13 cellular contexts compared by ENCODE assay signal in the genomic region with DNA sequence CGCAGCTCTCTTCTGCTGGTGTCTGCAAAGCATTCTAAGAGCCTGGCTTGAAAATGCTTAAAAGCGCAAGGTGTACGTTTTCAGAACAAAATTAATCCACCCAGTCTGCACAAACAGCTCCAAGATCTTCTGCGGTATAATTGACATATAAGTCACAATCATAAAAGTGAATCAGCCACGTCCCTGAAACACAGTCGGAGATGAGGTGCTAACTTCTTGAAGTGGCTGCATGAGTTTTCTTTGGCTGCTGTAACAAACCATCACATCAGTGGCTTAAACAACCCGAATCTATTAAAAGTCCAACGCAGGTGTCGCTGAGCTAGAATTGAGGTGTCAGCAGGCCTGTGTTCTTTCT. TPM values are rescaled to one million over a fixed set of nuclear protein-coding genes. Genes with fewer than 3 reads are reported as not detected.
A peak's percentile ranks its signal among the peaks of the same experiment; 100 is the strongest.
DNase-seq lines count a peak whose midpoint lies in the region; ATAC-seq and TF ChIP-seq lines count a peak whose summit lies in the region.
"Had no signal": no experiment of that assay in that cellular context is flagged by ENCODE, and none has a peak within 500 bp of the region (broad histone marks: within the 10 kb centered on the region; RNA-seq: fewer than 3 reads in every experiment).

No MANE protein-coding gene starts in this region.

- peaks cover 9% of the 10 kb centered on the region for H3K9me3 Mint-ChIP-seq in T-helper 1 cell treated with Interleukin-12 subunit alpha and Interleukin-12 subunit beta and Interleukin-4 antibody, amounts not matched to agents 30 μg/mL and 1 μg/mL, for 36 hours
- H3K9me3 Mint-ChIP-seq in Calu3 (ENCODE audit: low read depth, unreplicated experiment) = no peaks in the 10 kb centered on the region
- H3K9me3 Mint-ChIP-seq in activated T-helper 1 cell treated with anti-CD3 and anti-CD28 coated beads, Interleukin-12 subunit alpha, Interleukin-12 subunit beta, Interleukin-2, Interleukin-4 antibody, amounts not matched to agents 30 ng/mL and 10 ng/mL and 1 ng/mL, durations not matched to agents 14 hours and 24 hours and 36 hours = peaks cover 8% of the 10 kb centered on the region
- no peaks in the 10 kb centered on the region for H3K9me3 Mint-ChIP-seq in natural killer cell treated with Interleukin-12 subunit alpha and Interleukin-12 subunit beta and Interleukin-15 and Interleukin-18, amount 100 ng/mL, for 72 hours
- no peaks in the 10 kb centered on the region for H3K9me3 Mint-ChIP-seq in stimulated activated memory B cell treated with anti-CD40 and anti-IgM and Interleukin-4, amounts not matched to agents 10 μg/mL and 1 μg/mL and 100 μg/mL, for 72 hours

- peak overlapping the region; percentile 89 for H3K4me3 Mint-ChIP-seq in T-helper 1 cell treated with Interleukin-12 subunit alpha and Interleukin-12 subunit beta and Interleukin-4 antibody, amounts not matched to agents 30 μg/mL and 1 μg/mL, for 36 hours
- peak overlapping the region; percentile 50 for H3K4me3 Mint-ChIP-seq in Calu3 (ENCODE audit: low read depth, unreplicated experiment)
- peak overlapping the region; percentile 82 for H3K4me3 Mint-ChIP-seq in activated T-helper 1 cell treated with anti-CD3 and anti-CD28 coated beads, Interleukin-12 subunit alpha, Interleukin-12 subunit beta, Interleukin-2, Interleukin-4 antibody, amounts not matched to agents 30 ng/mL and 10 ng/mL and 1 ng/mL, durations not matched to agents 14 hours and 24 hours and 36 hours
- H3K4me3 Mint-ChIP-seq in natural killer cell treated with Interleukin-12 subunit alpha and Interleukin-12 subunit beta and Interleukin-15 and Interleukin-18, amount 100 ng/mL, for 72 hours = peak overlapping the region; percentile 55
- no peak overlapping the region for H3K4me3 Mint-ChIP-seq in stimulated activated memory B cell treated with anti-CD40 and anti-IgM and Interleukin-4, amounts not matched to agents 10 μg/mL and 1 μg/mL and 100 μg/mL, for 72 hours

- H3K36me3 Mint-ChIP-seq in T-helper 1 cell treated with Interleukin-12 subunit alpha and Interleukin-12 subunit beta and Interleukin-4 antibody, amounts not matched to agents 30 μg/mL and 1 μg/mL, for 36 hours (ENCODE audit: low read depth) = peaks cover 13% of the 10 kb centered on the region
- no peaks in the 10 kb centered on the region for H3K36me3 Mint-ChIP-seq in Calu3 (ENCODE audit: insufficient read depth, unreplicated experiment)
- peaks cover 6% of the 10 kb centered on the region for H3K36me3 Mint-ChIP-seq in activated T-helper 1 cell treated with anti-CD3 and anti-CD28 coated beads, Interleukin-12 subunit alpha, Interleukin-12 subunit beta, Interleukin-2, Interleukin-4 antibody, amounts not matched to agents 30 ng/mL and 10 ng/mL and 1 ng/mL, durations not matched to agents 14 hours and 24 hours and 36 hours (ENCODE audit: low read depth)
- no peaks in the 10 kb centered on the region for H3K36me3 Mint-ChIP-seq in natural killer cell treated with Interleukin-12 subunit alpha and Interleukin-12 subunit beta and Interleukin-15 and Interleukin-18, amount 100 ng/mL, for 72 hours
- no peaks in the 10 kb centered on the region for H3K36me3 Mint-ChIP-seq in stimulated activated memory B cell treated with anti-CD40 and anti-IgM and Interleukin-4, amounts not matched to agents 10 μg/mL and 1 μg/mL and 100 μg/mL, for 72 hours

- no peak for TF ChIP-seq CTCF in Calu3 (IDR thresholded peaks at IDR 0.05; ENCODE audit: unreplicated experiment)

- CTCF ChIA-PET in Calu3 (lab: Charles Lee) = no interaction called here

- H3K27me3 Mint-ChIP-seq in T-helper 1 cell treated with Interleukin-12 subunit alpha and Interleukin-12 subunit beta and Interleukin-4 antibody, amounts not matched to agents 30 μg/mL and 1 μg/mL, for 36 hours (ENCODE audit: low read depth) = no peaks in the 10 kb centered on the region
- H3K27me3 Mint-ChIP-seq in Calu3 (ENCODE audit: unreplicated experiment) = no peaks in the 10 kb centered on the region
- H3K27me3 Mint-ChIP-seq in activated T-helper 1 cell treated with anti-CD3 and anti-CD28 coated beads, Interleukin-12 subunit alpha, Interleukin-12 subunit beta, Interleukin-2, Interleukin-4 antibody, amounts not matched to agents 30 ng/mL and 10 ng/mL and 1 ng/mL, durations not matched to agents 14 hours and 24 hours and 36 hours (ENCODE audit: insufficient read depth) = no peaks in the 10 kb centered on the region
- H3K27me3 Mint-ChIP-seq in natural killer cell treated with Interleukin-12 subunit alpha and Interleukin-12 subunit beta and Interleukin-15 and Interleukin-18, amount 100 ng/mL, for 72 hours = no peaks in the 10 kb centered on the region
- H3K27me3 Mint-ChIP-seq in stimulated activated memory B cell treated with anti-CD40 and anti-IgM and Interleukin-4, amounts not matched to agents 10 μg/mL and 1 μg/mL and 100 μg/mL, for 72 hours = no peaks in the 10 kb centered on the region

- DNase-seq in T-helper 1 cell = no peak
- DNase-seq in Calu3 = no peak
- no peak for DNase-seq in activated T-helper 1 cell treated with anti-CD3 and anti-CD28 coated beads, Interleukin-12 subunit alpha, Interleukin-12 subunit beta, Interleukin-2, Interleukin-4 antibody, amounts not matched to agents 30 ng/mL and 10 ng/mL and 1 ng/mL, durations not matched to agents 14 hours and 24 hours and 36 hours (ENCODE audit: low spot score)
- DNase-seq in natural killer cell treated with Interleukin-12 subunit alpha and Interleukin-12 subunit beta and Interleukin-15 and Interleukin-18, amount 100 ng/mL, for 72 hours (ENCODE audit: low spot score) = no peak
- DNase-seq in stimulated activated naive CD4-positive, alpha-beta T cell treated with Interleukin-2 at 50 U/mL for 16 hours (lab: John Stamatoyannopoulos, UW) = no peak
- no peak for DNase-seq in cerebellum (ENCODE audit: low spot score)
- DNase-seq: erythroblast, GDM1, sigmoid colon, trophoblast cell had no signal

- H3K4me1 Mint-ChIP-seq in T-helper 1 cell treated with Interleukin-12 subunit alpha and Interleukin-12 subunit beta and Interleukin-4 antibody, amounts not matched to agents 30 μg/mL and 1 μg/mL, for 36 hours (ENCODE audit: low read depth) = peaks cover 55% of the 10 kb centered on the region
- peaks cover 31% of the 10 kb centered on the region for H3K4me1 Mint-ChIP-seq in Calu3 (ENCODE audit: low read depth, unreplicated experiment)
- peaks cover 77% of the 10 kb centered on the region for H3K4me1 Mint-ChIP-seq in activated T-helper 1 cell treated with anti-CD3 and anti-CD28 coated beads, Interleukin-12 subunit alpha, Interleukin-12 subunit beta, Interleukin-2, Interleukin-4 antibody, amounts not matched to agents 30 ng/mL and 10 ng/mL and 1 ng/mL, durations not matched to agents 14 hours and 24 hours and 36 hours (ENCODE audit: low read depth)
- H3K4me1 Mint-ChIP-seq in natural killer cell treated with Interleukin-12 subunit alpha and Interleukin-12 subunit beta and Interleukin-15 and Interleukin-18, amount 100 ng/mL, for 72 hours (ENCODE audit: low read depth in 2 of 2) = peaks cover 56 to 58% of the 10 kb centered on the region in 2 donors
- peaks cover 11% of the 10 kb centered on the region for H3K4me1 Mint-ChIP-seq in stimulated activated memory B cell treated with anti-CD40 and anti-IgM and Interleukin-4, amounts not matched to agents 10 μg/mL and 1 μg/mL and 100 μg/mL, for 72 hours

- BruUV-seq in Calu3 (replicated peaks; lab: Mats Ljungman, UMichigan) = no TSS peak

- no peak for ATAC-seq in natural killer cell treated with Interleukin-12 subunit alpha and Interleukin-12 subunit beta and Interleukin-15 and Interleukin-18, amount 100 ng/mL, for 72 hours
- no peak for ATAC-seq in stimulated activated memory B cell treated with anti-CD40 and anti-IgM and Interleukin-4, amounts not matched to agents 10 μg/mL and 1 μg/mL and 100 μg/mL, for 72 hours
- ATAC-seq: body of pancreas had no signal

- intact Hi-C loops in Calu3 (cut with micrococcal nuclease; ENCODE audit: unreplicated experiment) = no loop called here
- intact Hi-C loops in activated T-helper 1 cell treated with anti-CD3 and anti-CD28 coated beads, Interleukin-12 subunit alpha, Interleukin-12 subunit beta, Interleukin-2, Interleukin-4 antibody, amounts not matched to agents 30 ng/mL and 10 ng/mL and 1 ng/mL, durations not matched to agents 14 hours and 24 hours and 36 hours (cut with micrococcal nuclease) = loop anchor here (1.0 kb wide), 4 partner anchors 10 to 38 kb away; no protein-coding TSS in a partner anchor

- peak overlapping the region; percentile 98 for H3K27ac Mint-ChIP-seq in T-helper 1 cell treated with Interleukin-12 subunit alpha and Interleukin-12 subunit beta and Interleukin-4 antibody, amounts not matched to agents 30 μg/mL and 1 μg/mL, for 36 hours
- peak overlapping the region; percentile 7 for H3K27ac Mint-ChIP-seq in Calu3 (ENCODE audit: unreplicated experiment)
- peak overlapping the region; percentile 90 for H3K27ac Mint-ChIP-seq in activated T-helper 1 cell treated with anti-CD3 and anti-CD28 coated beads, Interleukin-12 subunit alpha, Interleukin-12 subunit beta, Interleukin-2, Interleukin-4 antibody, amounts not matched to agents 30 ng/mL and 10 ng/mL and 1 ng/mL, durations not matched to agents 14 hours and 24 hours and 36 hours
- peak overlapping the region; percentile 57 to 61 for H3K27ac Mint-ChIP-seq in natural killer cell treated with Interleukin-12 subunit alpha and Interleukin-12 subunit beta and Interleukin-15 and Interleukin-18, amount 100 ng/mL, for 72 hours
- H3K27ac Mint-ChIP-seq in stimulated activated memory B cell treated with anti-CD40 and anti-IgM and Interleukin-4, amounts not matched to agents 10 μg/mL and 1 μg/mL and 100 μg/mL, for 72 hours = no peak overlapping the region

RNA-seq across cellular contexts. Expression of a gene that starts 32.6 kb away (rescaled TPM):
- total RNA-seq in Calu3 (2022) = 15.6 and 21.0 TPM in 2 replicates
- 66.3 and 68.5 TPM in 2 replicates for total RNA-seq in activated T-helper 1 cell treated with anti-CD3 and anti-CD28 coated beads, Interleukin-12 subunit alpha, Interleukin-12 subunit beta, Interleukin-2, Interleukin-4 antibody, amounts not matched to agents 30 ng/mL and 10 ng/mL and 1 ng/mL, durations not matched to agents 14 hours and 24 hours and 36 hours
- 100 to 1,000 TPM in 1 of 2 donors, 10 to 100 TPM in 1; 99.5 to 136 TPM for total RNA-seq in natural killer cell treated with Interleukin-12 subunit alpha and Interleukin-12 subunit beta and Interleukin-15 and Interleukin-18, amount 100 ng/mL, for 72 hours
- 17.5 TPM for total RNA-seq in cerebellum
